8 cellular contexts compared by ENCODE assay signal in genomic region chr4:27684501-27685077, GRCh38.
DNase-seq lines count a peak whose midpoint lies in the region; ATAC-seq and TF ChIP-seq lines count a peak whose summit lies in the region.

No MANE protein-coding gene starts in this region.

- H3K36me3 ChIP-seq in ascending aorta = no peaks in the 10 kb centered on the region

- intact Hi-C loops in ascending aorta (cut with DNase I) = no loop called here

- no peaks in the 10 kb centered on the region for H3K4me1 ChIP-seq in ascending aorta

- no peaks in the 10 kb centered on the region for H3K36me3 Mint-ChIP-seq in osteocyte (ENCODE audit: unreplicated experiment)

- no peaks in the 10 kb centered on the region for H3K9me3 Mint-ChIP-seq in osteocyte (ENCODE audit: unreplicated experiment)

- peak; percentile 51 for DNase-seq in A172 (ENCODE audit: low spot score)
- DNase-seq in NB4 (ENCODE audit: low read depth) = peak; percentile 70
- peak; percentile 40 for DNase-seq in SKM-1 treated with dmso at 0.1 percent for 144 hours (lab: John Stamatoyannopoulos, UW; ENCODE audit: unreplicated experiment)
- DNase-seq in fibroblast of mammary gland (ENCODE audit: low read depth) = peak; percentile 61
- no peak for DNase-seq in osteocyte (ENCODE audit: extremely low spot score, unreplicated experiment)
- no peak for DNase-seq in ascending aorta (ENCODE audit: low spot score in 2 of 2)

- peaks cover 43% of the 10 kb centered on the region for H3K27me3 Mint-ChIP-seq in osteocyte (ENCODE audit: unreplicated experiment)

- H3K27ac ChIP-seq in ascending aorta = no peak overlapping the region

- peak; percentile 76 for TF ChIP-seq CTCF in GM12875 (IDR thresholded peaks at IDR 0.05; ENCODE audit: borderline replicate concordance, insufficient read depth, low read depth, low read length)
- peak; percentile 82 for TF ChIP-seq CTCF in NB4 (IDR thresholded peaks at IDR 0.05; ENCODE audit: low read depth, low read length)
- TF ChIP-seq CTCF in fibroblast of mammary gland (conservative IDR thresholded peaks at IDR 0.05; ENCODE audit: control insufficient read depth, insufficient read depth, low read depth, low read length) = peak; percentile 89
- TF ChIP-seq CTCF in osteocyte (IDR thresholded peaks at IDR 0.05) = peak; percentile 96
- peak in 1 of 3 experiments; percentile 38 for TF ChIP-seq CTCF in ascending aorta (IDR thresholded peaks at IDR 0.05)

- H3K4me3 ChIP-seq in GM12875 (ENCODE audit: low read depth, low read length) = no peak overlapping the region
- no peak overlapping the region for H3K4me3 ChIP-seq in NB4 (ENCODE audit: low read depth, low read length)
- no peak overlapping the region for H3K4me3 ChIP-seq in fibroblast of mammary gland (ENCODE audit: control insufficient read depth, low read depth, low read length)
- H3K4me3 ChIP-seq in ascending aorta = no peak overlapping the region

- H3K9me3 ChIP-seq in ascending aorta = no peaks in the 10 kb centered on the region

- peak; percentile 95 for ATAC-seq in HG02678 (IDR thresholded peaks at IDR 0.05; ENCODE audit: unreplicated experiment)

- no peak overlapping the region for H3K4me3 Mint-ChIP-seq in osteocyte (ENCODE audit: unreplicated experiment)

- H3K4me1 Mint-ChIP-seq in osteocyte (ENCODE audit: unreplicated experiment) = no peaks in the 10 kb centered on the region

- no peak overlapping the region for H3K27ac Mint-ChIP-seq in osteocyte (ENCODE audit: unreplicated experiment)

- no peak for TF ChIP-seq POLR2A in NB4 (IDR thresholded peaks at IDR 0.05; ENCODE audit: extremely low read depth, insufficient read length)

- H3K27me3 ChIP-seq in ascending aorta = no peaks in the 10 kb centered on the region

Comparison
In these comparisons a context has a peak if more than half of its experiments do, and no peak if none do; other contexts are left out.
1. DNase-seq: peak in A172 (single experiment), NB4 (single experiment), SKM-1 treated with dmso at 0.1 percent for 144 hours (single experiment) and fibroblast of mammary gland (single experiment); none in osteocyte (single experiment) and ascending aorta (0 of 2).